In genomic region chr7:120486164-120486563, GRCh38 we compare ENCODE assay signal across 16 cellular contexts.
"Had no signal": no experiment of that assay in that cellular context is flagged by ENCODE, and none has a peak within 500 bp of the region (broad histone marks: within the 10 kb centered on the region; RNA-seq: fewer than 3 reads in every experiment).

No MANE protein-coding gene starts in this region.

- H3K27me3 ChIP-seq: colonic mucosa, sigmoid colon, suprapubic skin had no signal

- H3K27ac Mint-ChIP-seq: activated CD4-positive, alpha-beta memory T cell treated with anti-CD3 and anti-CD28 coated beads for 36 hours; natural killer cell treated with Interleukin-12 subunit alpha and Interleukin-12 subunit beta and Interleukin-15 and Interleukin-18, amount 100 ng/mL, for 72 hours; type B pancreatic cell had no signal

- DNase-seq: activated CD4-positive, alpha-beta memory T cell treated with anti-CD3 and anti-CD28 coated beads for 36 hours; activated gamma-delta T cell treated with Interleukin-2 at 50 U/mL for 16 hours; activated T-cell treated with anti-CD3 and anti-CD28 coated beads, Interleukin-2, amount 50 U/mL, for 48 hours; aorta; caudate nucleus; colonic mucosa; left cardiac atrium; sigmoid colon; stimulated activated CD4-positive, alpha-beta T cell treated with anti-CD3 and anti-CD28 coated beads, Interleukin-12 subunit alpha, Interleukin-12 subunit beta, amount 100 ng/mL, for 4 hours; stimulated activated naive CD8-positive, alpha-beta T cell treated with anti-CD3 and anti-CD28 coated beads, Interleukin-15, Interleukin-2, amounts not matched to agents 100 U/mL and 50 U/mL, for 24 hours; T-helper 9 cell had no signal

- H3K27ac ChIP-seq: colonic mucosa, gastroesophageal sphincter, sigmoid colon, suprapubic skin had no signal

- H3K9me3 ChIP-seq: colonic mucosa, gastroesophageal sphincter, sigmoid colon, suprapubic skin had no signal

- H3K27me3 Mint-ChIP-seq: activated CD4-positive, alpha-beta memory T cell treated with anti-CD3 and anti-CD28 coated beads for 36 hours; natural killer cell treated with Interleukin-12 subunit alpha and Interleukin-12 subunit beta and Interleukin-15 and Interleukin-18, amount 100 ng/mL, for 72 hours; type B pancreatic cell had no signal

- H3K9me3 Mint-ChIP-seq: type B pancreatic cell had no signal

- H3K4me3 ChIP-seq: colonic mucosa, gastroesophageal sphincter, lung, sigmoid colon, suprapubic skin had no signal

- H3K4me3 Mint-ChIP-seq: activated CD4-positive, alpha-beta memory T cell treated with anti-CD3 and anti-CD28 coated beads for 36 hours; natural killer cell treated with Interleukin-12 subunit alpha and Interleukin-12 subunit beta and Interleukin-15 and Interleukin-18, amount 100 ng/mL, for 72 hours; type B pancreatic cell had no signal

- H3K36me3 Mint-ChIP-seq: activated CD4-positive, alpha-beta memory T cell treated with anti-CD3 and anti-CD28 coated beads for 36 hours; natural killer cell treated with Interleukin-12 subunit alpha and Interleukin-12 subunit beta and Interleukin-15 and Interleukin-18, amount 100 ng/mL, for 72 hours; type B pancreatic cell had no signal

- H3K36me3 ChIP-seq: colonic mucosa, gastroesophageal sphincter, sigmoid colon, suprapubic skin had no signal

- H3K4me1 ChIP-seq: colonic mucosa, gastroesophageal sphincter, sigmoid colon, suprapubic skin had no signal

- ATAC-seq: gastroesophageal sphincter; left cardiac atrium; natural killer cell treated with Interleukin-12 subunit alpha and Interleukin-12 subunit beta and Interleukin-15 and Interleukin-18, amount 100 ng/mL, for 72 hours; stimulated activated naive CD8-positive, alpha-beta T cell treated with anti-CD3 and anti-CD28 coated beads, Interleukin-15, Interleukin-2, amounts not matched to agents 100 U/mL and 50 U/mL, for 24 hours had no signal
